Comparison of ENCODE assay signal across 32 cellular contexts in genomic region chr3:37392957-37393356, GRCh38. TPM values are rescaled to one million over a fixed set of nuclear protein-coding genes. Genes with fewer than 3 reads are reported as not detected.
"Had no signal": no experiment of that assay in that cellular context is flagged by ENCODE, and none has a peak within 500 bp of the region (broad histone marks: within the 10 kb centered on the region; RNA-seq: fewer than 3 reads in every experiment).

No MANE protein-coding gene starts in this region.

- H3K9me3 ChIP-seq: adrenal gland, body of pancreas, esophagus muscularis mucosa, gastrocnemius medialis had no signal

- H3K4me1 ChIP-seq: adrenal gland, body of pancreas, esophagus muscularis mucosa, foreskin keratinocyte, gastrocnemius medialis had no signal

- H3K36me3 ChIP-seq: adrenal gland had no signal

- H3K4me3 Mint-ChIP-seq: activated CD4-positive, alpha-beta memory T cell treated with anti-CD3 and anti-CD28 coated beads for 36 hours; activated CD4-positive, alpha-beta T cell treated with anti-CD3 and anti-CD28 coated beads for 36 hours; activated CD4-positive, alpha-beta T cell treated with anti-CD3 and anti-CD28 coated beads, Interleukin-2, amount 10 ng/mL, durations not matched to agents 24 days and 14 days; activated CD8-positive, alpha-beta memory T cell treated with anti-CD3 and anti-CD28 coated beads, Interleukin-2, amount 10 ng/mL, durations not matched to agents 7 days and 5 days; activated CD8-positive, alpha-beta T cell treated with anti-CD3 and anti-CD28 coated beads, Interleukin-2, amount 10 ng/mL, durations not matched to agents 7 days and 5 days; activated naive CD4-positive, alpha-beta T cell treated with anti-CD3 and anti-CD28 coated beads for 36 hours; activated naive CD4-positive, alpha-beta T cell treated with anti-CD3 and anti-CD28 coated beads, Interleukin-2, amount 50 U/mL, for 24 hours; activated naive CD8-positive, alpha-beta T cell treated with anti-CD3 and anti-CD28 coated beads for 36 hours; activated naive CD8-positive, alpha-beta T cell treated with anti-CD3 and anti-CD28 coated beads, Interleukin-2, amount 50 U/mL, for 24 hours; activated T-helper 1 cell treated with anti-CD3 and anti-CD28 coated beads, Interleukin-12 subunit alpha, Interleukin-12 subunit beta, Interleukin-2, Interleukin-4 antibody, amounts not matched to agents 30 ng/mL and 10 ng/mL and 1 ng/mL, durations not matched to agents 14 hours and 24 hours and 36 hours; effector memory CD8-positive, alpha-beta T cell had no signal

- DNase-seq: activated CD4-positive, alpha-beta memory T cell treated with anti-CD3 and anti-CD28 coated beads for 36 hours; activated CD4-positive, alpha-beta T cell treated with anti-CD3 and anti-CD28 coated beads for 36 hours; activated CD4-positive, alpha-beta T cell treated with anti-CD3 and anti-CD28 coated beads, Interleukin-2, amount 10 ng/mL, durations not matched to agents 24 days and 14 days; activated CD4-positive, CD25-positive, alpha-beta regulatory T cell; activated CD4-positive, CD25-positive, alpha-beta regulatory T cell treated with anti-CD3 and anti-CD28 coated beads, Interleukin-2, amount 50 U/mL, for 72 hours; activated CD8-positive, alpha-beta memory T cell treated with anti-CD3 and anti-CD28 coated beads, Interleukin-2, amount 10 ng/mL, durations not matched to agents 7 days and 5 days; activated CD8-positive, alpha-beta memory T cell treated with anti-CD3 and anti-CD28 coated beads, Interleukin-2, amount 50 U/mL, for 4 hours; activated CD8-positive, alpha-beta T cell treated with anti-CD3 and anti-CD28 coated beads, Interleukin-2, amount 10 ng/mL, durations not matched to agents 7 days and 5 days; activated effector memory CD4-positive, alpha-beta T cell treated with anti-CD3 and anti-CD28 coated beads, Interleukin-2, amount 50 U/mL, for 16 hours; activated naive CD4-positive, alpha-beta T cell treated with anti-CD3 and anti-CD28 coated beads for 36 hours; activated naive CD8-positive, alpha-beta T cell treated with anti-CD3 and anti-CD28 coated beads for 36 hours; activated naive CD8-positive, alpha-beta T cell treated with anti-CD3 and anti-CD28 coated beads, Interleukin-2, amount 50 U/mL, for 24 hours; activated T-cell treated with anti-CD3 and anti-CD28 coated beads, Interleukin-2, amount 50 U/mL, for 1 hour; activated T-cell treated with anti-CD3 and anti-CD28 coated beads, Interleukin-2, amount 50 U/mL, for 48 hours; adrenal gland; amygdala; aorta; body of pancreas; caudate nucleus; cortex of kidney; dermis blood vessel endothelial cell; effector CD4-positive, alpha-beta T cell; effector memory CD8-positive, alpha-beta T cell; erythroblast; foreskin keratinocyte; gastrocnemius medialis; T-helper 2 cell had no signal

- H3K4me1 Mint-ChIP-seq: activated CD4-positive, alpha-beta T cell treated with anti-CD3 and anti-CD28 coated beads for 36 hours; activated CD4-positive, alpha-beta T cell treated with anti-CD3 and anti-CD28 coated beads, Interleukin-2, amount 10 ng/mL, durations not matched to agents 24 days and 14 days; activated naive CD4-positive, alpha-beta T cell treated with anti-CD3 and anti-CD28 coated beads, Interleukin-2, amount 50 U/mL, for 24 hours; activated naive CD8-positive, alpha-beta T cell treated with anti-CD3 and anti-CD28 coated beads for 36 hours; activated naive CD8-positive, alpha-beta T cell treated with anti-CD3 and anti-CD28 coated beads, Interleukin-2, amount 50 U/mL, for 24 hours had no signal

- H3K27me3 ChIP-seq: adrenal gland, body of pancreas, esophagus muscularis mucosa, foreskin keratinocyte, gastrocnemius medialis had no signal

- ATAC-seq: activated CD4-positive, alpha-beta T cell treated with anti-CD3 and anti-CD28 coated beads for 36 hours; activated CD8-positive, alpha-beta memory T cell treated with anti-CD3 and anti-CD28 coated beads, Interleukin-2, amount 10 ng/mL, durations not matched to agents 7 days and 5 days; activated CD8-positive, alpha-beta T cell treated with anti-CD3 and anti-CD28 coated beads, Interleukin-2, amount 10 ng/mL, durations not matched to agents 7 days and 5 days; activated naive CD8-positive, alpha-beta T cell treated with anti-CD3 and anti-CD28 coated beads, Interleukin-2, amount 50 U/mL, for 24 hours; body of pancreas; effector memory CD8-positive, alpha-beta T cell; foreskin keratinocyte; gastrocnemius medialis had no signal

- H3K27me3 Mint-ChIP-seq: activated CD4-positive, alpha-beta memory T cell treated with anti-CD3 and anti-CD28 coated beads for 36 hours; activated CD4-positive, alpha-beta T cell treated with anti-CD3 and anti-CD28 coated beads for 36 hours; activated CD4-positive, alpha-beta T cell treated with anti-CD3 and anti-CD28 coated beads, Interleukin-2, amount 10 ng/mL, durations not matched to agents 24 days and 14 days; activated CD8-positive, alpha-beta memory T cell treated with anti-CD3 and anti-CD28 coated beads, Interleukin-2, amount 10 ng/mL, durations not matched to agents 7 days and 5 days; activated naive CD4-positive, alpha-beta T cell treated with anti-CD3 and anti-CD28 coated beads, Interleukin-2, amount 50 U/mL, for 24 hours; activated naive CD8-positive, alpha-beta T cell treated with anti-CD3 and anti-CD28 coated beads for 36 hours; activated naive CD8-positive, alpha-beta T cell treated with anti-CD3 and anti-CD28 coated beads, Interleukin-2, amount 50 U/mL, for 24 hours; effector memory CD8-positive, alpha-beta T cell had no signal

- H3K4me3 ChIP-seq: adrenal gland, body of pancreas, esophagus muscularis mucosa, gastrocnemius medialis had no signal

- H3K9me3 Mint-ChIP-seq: activated T-helper 1 cell treated with anti-CD3 and anti-CD28 coated beads, Interleukin-12 subunit alpha, Interleukin-12 subunit beta, Interleukin-2, Interleukin-4 antibody, amounts not matched to agents 30 ng/mL and 10 ng/mL and 1 ng/mL, durations not matched to agents 14 hours and 24 hours and 36 hours; activated T-helper 2 cell treated with anti-CD3 and anti-CD28 coated beads, Interferon-gamma antibody, Interleukin-2, Interleukin-4, amounts not matched to agents 10 μg/mL and 5 μg/mL and 100 μg/mL, durations not matched to agents 14 hours and 24 hours and 36 hours had no signal

- H3K27ac ChIP-seq: adrenal gland, body of pancreas, esophagus muscularis mucosa, foreskin keratinocyte, gastrocnemius medialis had no signal

- FAIRE-seq: colon had no signal

- H3K27ac Mint-ChIP-seq: activated CD4-positive, alpha-beta memory T cell treated with anti-CD3 and anti-CD28 coated beads for 36 hours; activated CD4-positive, alpha-beta T cell treated with anti-CD3 and anti-CD28 coated beads for 36 hours; activated CD4-positive, alpha-beta T cell treated with anti-CD3 and anti-CD28 coated beads, Interleukin-2, amount 10 ng/mL, durations not matched to agents 24 days and 14 days; activated CD8-positive, alpha-beta memory T cell treated with anti-CD3 and anti-CD28 coated beads, Interleukin-2, amount 10 ng/mL, durations not matched to agents 7 days and 5 days; activated CD8-positive, alpha-beta T cell treated with anti-CD3 and anti-CD28 coated beads, Interleukin-2, amount 10 ng/mL, durations not matched to agents 7 days and 5 days; activated naive CD4-positive, alpha-beta T cell treated with anti-CD3 and anti-CD28 coated beads for 36 hours; activated naive CD4-positive, alpha-beta T cell treated with anti-CD3 and anti-CD28 coated beads, Interleukin-2, amount 50 U/mL, for 24 hours; activated naive CD8-positive, alpha-beta T cell treated with anti-CD3 and anti-CD28 coated beads for 36 hours; activated naive CD8-positive, alpha-beta T cell treated with anti-CD3 and anti-CD28 coated beads, Interleukin-2, amount 50 U/mL, for 24 hours; activated T-helper 1 cell treated with anti-CD3 and anti-CD28 coated beads, Interleukin-12 subunit alpha, Interleukin-12 subunit beta, Interleukin-2, Interleukin-4 antibody, amounts not matched to agents 30 ng/mL and 10 ng/mL and 1 ng/mL, durations not matched to agents 14 hours and 24 hours and 36 hours; activated T-helper 2 cell treated with anti-CD3 and anti-CD28 coated beads, Interferon-gamma antibody, Interleukin-2, Interleukin-4, amounts not matched to agents 10 μg/mL and 5 μg/mL and 100 μg/mL, durations not matched to agents 14 hours and 24 hours and 36 hours had no signal

RNA-seq across cellular contexts. Expression of gene ITGA9, which starts 59.0 kb away (rescaled TPM):
- total RNA-seq: activated CD8-positive, alpha-beta T cell treated with anti-CD3 and anti-CD28 coated beads, Interleukin-2, amount 10 ng/mL, durations not matched to agents 7 days and 5 days had no signal
